ENCODE assay signal across 16 cellular contexts in genomic region chr4:6795821-6796220, GRCh38. TPM values are rescaled to one million over a fixed set of nuclear protein-coding genes. Genes with fewer than 3 reads are reported as not detected.
DNase-seq lines count a peak whose midpoint lies in the region; TF ChIP-seq lines count a peak whose summit lies in the region.
"Had no signal": no experiment of that assay in that cellular context is flagged by ENCODE, and none has a peak within 500 bp of the region (broad histone marks: within the 10 kb centered on the region; RNA-seq: fewer than 3 reads in every experiment).

No MANE protein-coding gene starts in this region.

- H3K27ac ChIP-seq in transverse colon = peak overlapping the region in 3 of 4 donors; percentile 13 to 53 (median 18)
- H3K27ac ChIP-seq: BLaER1 had no signal

- no peaks in the 10 kb centered on the region for H3K27me3 ChIP-seq in transverse colon
- H3K27me3 ChIP-seq: BLaER1 had no signal

- peak overlapping the region; percentile 9 for H3K4me3 Mint-ChIP-seq in activated naive CD4-positive, alpha-beta T cell treated with anti-CD3 and anti-CD28 coated beads, Interleukin-2, amount 50 U/mL, for 24 hours
- H3K4me3 Mint-ChIP-seq in endothelial cell (ENCODE audit: unreplicated experiment) (peak overlapping the region; percentile 8), neural crest cell (no peak overlapping the region)
- H3K4me3 Mint-ChIP-seq: CD4-positive, CD25-positive, alpha-beta regulatory T cell; HFFc6 had no signal

- H3K36me3 ChIP-seq in transverse colon = no peaks in the 10 kb centered on the region

- H3K27ac Mint-ChIP-seq in activated naive CD4-positive, alpha-beta T cell treated with anti-CD3 and anti-CD28 coated beads, Interleukin-2, amount 50 U/mL, for 24 hours = peak overlapping the region; percentile 23
- H3K27ac Mint-ChIP-seq in endothelial cell (ENCODE audit: unreplicated experiment) (no peak overlapping the region), neural crest cell (ENCODE audit: unreplicated experiment) (peak overlapping the region; percentile 78)
- H3K27ac Mint-ChIP-seq: HFFc6 had no signal

- WGBS in transverse colon (ENCODE audit: low coverage in 1 of 2), 2 donors = 84 to 88% methylated on average over 7 to 8 of the region's 8 CpGs

- intact Hi-C loops in transverse colon (cut with DNase I; ENCODE audit: low total_unique reads) = no loop called here

- peaks cover 9 to 55% (median 43%) of the 10 kb centered on the region in 4 donors for H3K4me1 ChIP-seq in transverse colon

- H3K4me3 ChIP-seq in transverse colon = no peak overlapping the region
- H3K4me3 ChIP-seq: BLaER1 had no signal

- no peak for TF ChIP-seq EP300 in transverse colon (IDR thresholded peaks at IDR 0.05; ENCODE audit: low read depth)

- no peaks in the 10 kb centered on the region for H3K9me3 Mint-ChIP-seq in activated naive CD4-positive, alpha-beta T cell treated with anti-CD3 and anti-CD28 coated beads, Interleukin-2, amount 50 U/mL, for 24 hours
- H3K9me3 Mint-ChIP-seq in endothelial cell (ENCODE audit: unreplicated experiment) (no peaks in the 10 kb centered on the region), neural crest cell (no peaks in the 10 kb centered on the region)
- H3K9me3 Mint-ChIP-seq: CD4-positive, CD25-positive, alpha-beta regulatory T cell; HFFc6 had no signal

- TF ChIP-seq POLR2A in transverse colon (IDR thresholded peaks at IDR 0.05) = no peak

- no peaks in the 10 kb centered on the region for H3K9me3 ChIP-seq in transverse colon

- no peak for DNase-seq in activated naive CD4-positive, alpha-beta T cell (lab: John Stamatoyannopoulos, UW)
- DNase-seq in endothelial cell (ENCODE audit: low spot score) (no peak), neural crest cell (ENCODE audit: low read depth, low spot score) (no peak), transverse colon (peak; percentile 60), GM13976 (ENCODE audit: low spot score) (no peak), superior temporal gyrus (ENCODE audit: extremely low spot score) (no peak)
- no peak for DNase-seq in central memory CD4-positive, alpha-beta T cell
- DNase-seq: 8988T; AML-193; CD4-positive, CD25-positive, alpha-beta regulatory T cell; DMS53; GF-D8; HCEC 1CT; HFFc6 had no signal

- H3K4me1 Mint-ChIP-seq in activated naive CD4-positive, alpha-beta T cell treated with anti-CD3 and anti-CD28 coated beads, Interleukin-2, amount 50 U/mL, for 24 hours = peaks cover 70% of the 10 kb centered on the region
- H3K4me1 Mint-ChIP-seq in endothelial cell (ENCODE audit: unreplicated experiment) (peaks cover 11% of the 10 kb centered on the region), neural crest cell (peaks cover 17% of the 10 kb centered on the region)

- in situ Hi-C loops in transverse colon (cut with MboI; ENCODE audit: low pct_ligation_motif_present in 1 of 4, low pct_unique_long_range_greater_than_20kb in 1 of 4, low sequenced_read_pairs in 3 of 4) = no loop called here
- in situ Hi-C loops in GM13976 (cut with MboI; ENCODE audit: low sequenced_read_pairs, unreplicated experiment) = no loop called here

- TF ChIP-seq CTCF in endothelial cell (IDR thresholded peaks at IDR 0.05; ENCODE audit: unreplicated experiment) (no peak), neural crest cell (conservative IDR thresholded peaks at IDR 0.05) (no peak), transverse colon (IDR thresholded peaks at IDR 0.05) (no peak), GM13976 (IDR thresholded peaks at IDR 0.05; ENCODE audit: borderline replicate concordance, control extremely low read depth, extremely low read depth, insufficient read depth, missing control alignments) (no peak)

- no peaks in the 10 kb centered on the region for H3K27me3 Mint-ChIP-seq in activated naive CD4-positive, alpha-beta T cell treated with anti-CD3 and anti-CD28 coated beads, Interleukin-2, amount 50 U/mL, for 24 hours
- peaks cover 3% of the 10 kb centered on the region for H3K27me3 Mint-ChIP-seq in endothelial cell (ENCODE audit: unreplicated experiment)
- H3K27me3 Mint-ChIP-seq in neural crest cell (ENCODE audit: low read depth) = no peaks in the 10 kb centered on the region
- H3K27me3 Mint-ChIP-seq: CD4-positive, CD25-positive, alpha-beta regulatory T cell had no signal

- peaks cover 20% of the 10 kb centered on the region for H3K36me3 Mint-ChIP-seq in activated naive CD4-positive, alpha-beta T cell treated with anti-CD3 and anti-CD28 coated beads, Interleukin-2, amount 50 U/mL, for 24 hours
- H3K36me3 Mint-ChIP-seq in endothelial cell (ENCODE audit: low read depth, unreplicated experiment) = peaks cover 17% of the 10 kb centered on the region
- peaks cover 26% of the 10 kb centered on the region for H3K36me3 Mint-ChIP-seq in neural crest cell (ENCODE audit: low read depth)

RNA-seq across cellular contexts. Expression of gene KIAA0232, which starts 13.3 kb away (rescaled TPM):
- total RNA-seq in endothelial cell (ENCODE audit: unreplicated experiment) (27.2 TPM), neural crest cell (40.1 and 41.7 TPM in 2 replicates), transverse colon (10 to 100 TPM; 17.9 to 83.4 (median 43.0) TPM)
